14 cellular contexts compared by ENCODE assay signal in genomic region chr2:109135572-109136185, GRCh38. TPM values are rescaled to one million over a fixed set of nuclear protein-coding genes. Genes with fewer than 3 reads are reported as not detected.
DNase-seq lines count a peak whose midpoint lies in the region; ATAC-seq and TF ChIP-seq lines count a peak whose summit lies in the region.
"Had no signal": no experiment of that assay in that cellular context is flagged by ENCODE, and none has a peak within 500 bp of the region (broad histone marks: within the 10 kb centered on the region; RNA-seq: fewer than 3 reads in every experiment).

No MANE protein-coding gene starts in this region.

- no peaks in the 10 kb centered on the region for H3K36me3 Mint-ChIP-seq in brain
- no peaks in the 10 kb centered on the region for H3K36me3 Mint-ChIP-seq in nephron progenitor cell (ENCODE audit: low read depth)
- H3K36me3 Mint-ChIP-seq: immature natural killer cell had no signal

- H3K4me1 Mint-ChIP-seq in brain: peaks cover 96% of the 10 kb centered on the region
- peaks cover 68% of the 10 kb centered on the region for H3K4me1 Mint-ChIP-seq in nephron progenitor cell

- H3K27ac ChIP-seq in DOHH2 (ENCODE audit: low read depth, low read length): peak overlapping the region; percentile 79
- H3K27ac ChIP-seq: breast epithelium had no signal

- H3K4me1 ChIP-seq in DOHH2 (ENCODE audit: control insufficient read depth, low read length): peaks cover 53% of the 10 kb centered on the region
- H3K4me1 ChIP-seq: breast epithelium had no signal

- H3K9me3 Mint-ChIP-seq in brain (peaks cover 0 to 2% (median 0%) of the 10 kb centered on the region in 5 experiments), nephron progenitor cell (no peaks in the 10 kb centered on the region)
- H3K9me3 Mint-ChIP-seq: activated T-cell treated with anti-CD3 and anti-CD28 coated beads, Interleukin-2, amount 50 U/mL, for 72 hours; immature natural killer cell; neural crest cell had no signal

- ATAC-seq in stimulated activated naive CD8-positive, alpha-beta T cell treated with anti-CD3 and anti-CD28 coated beads, Interleukin-15, Interleukin-2, amounts not matched to agents 100 U/mL and 50 U/mL, for 24 hours: no peak
- ATAC-seq: esophagus mucosa had no signal

- H3K9me3 ChIP-seq in DOHH2 (ENCODE audit: control insufficient read depth, insufficient read depth, low read length): no peaks in the 10 kb centered on the region
- H3K9me3 ChIP-seq: breast epithelium had no signal

- no peaks in the 10 kb centered on the region for H4K20me1 ChIP-seq in DOHH2 (ENCODE audit: control insufficient read depth, insufficient read depth, low read depth, low read length)

- peaks cover 6% of the 10 kb centered on the region; the same call in 1 of the 2 replicates for H3F3A ChIP-seq in DOHH2 (ENCODE audit: control insufficient read depth, insufficient read depth)

- H3K9me2 ChIP-seq in DOHH2 (replicated peaks; ENCODE audit: control insufficient read depth, low read length): no peaks in the 10 kb centered on the region

- peak overlapping the region; percentile 74 for H3K4me2 ChIP-seq in DOHH2 (ENCODE audit: low read length)

- H3K36me3 ChIP-seq in DOHH2 (ENCODE audit: control insufficient read depth, low read length): no peaks in the 10 kb centered on the region
- H3K36me3 ChIP-seq: breast epithelium had no signal

- peak overlapping the region; percentile 51 for H3K4me3 ChIP-seq in DOHH2 (ENCODE audit: low read length)
- H3K4me3 ChIP-seq: breast epithelium had no signal

- H3K27ac Mint-ChIP-seq in brain: peak overlapping the region; percentile 72 to 96 (median 90)
- H3K27ac Mint-ChIP-seq in nephron progenitor cell: peak overlapping the region; percentile 18
- H3K27ac Mint-ChIP-seq: activated T-cell treated with anti-CD3 and anti-CD28 coated beads, Interleukin-2, amount 50 U/mL, for 72 hours; immature natural killer cell had no signal

- peak; percentile 80 for DNase-seq in NCI-H2029 (lab: John Stamatoyannopoulos, UW)
- DNase-seq in nephron progenitor cell: no peak
- DNase-seq in germinal center (ENCODE audit: low spot score): no peak
- DNase-seq in stimulated activated naive CD8-positive, alpha-beta T cell treated with anti-CD3 and anti-CD28 coated beads, Interleukin-15, Interleukin-2, amounts not matched to agents 100 U/mL and 50 U/mL, for 24 hours: no peak
- DNase-seq in stimulated activated CD8-positive, alpha-beta memory T cell treated with anti-CD3 and anti-CD28 coated beads, Interleukin-4, amount 100 ng/mL, for 48 hours: no peak
- no peak for DNase-seq in GDM1 (lab: John Stamatoyannopoulos, UW)
- DNase-seq: activated T-cell treated with anti-CD3 and anti-CD28 coated beads, Interleukin-2, amount 50 U/mL, for 72 hours; immature natural killer cell; NCI-H1048 had no signal

- H3K27me3 Mint-ChIP-seq in brain: peaks cover 9% of the 10 kb centered on the region
- H3K27me3 Mint-ChIP-seq in nephron progenitor cell (ENCODE audit: low read depth, poor library complexity): peaks cover 15% of the 10 kb centered on the region

- TF ChIP-seq CTCF in DOHH2 (IDR thresholded peaks at IDR 0.05; ENCODE audit: low read depth, low read length, poor library complexity, severe bottlenecking) (no peak), brain (conservative IDR thresholded peaks at IDR 0.05) (no peak), nephron progenitor cell (IDR thresholded peaks at IDR 0.05) (no peak)

- H3K4me3 Mint-ChIP-seq in brain: peak overlapping the region; percentile 36 to 99 (median 72)
- no peak overlapping the region for H3K4me3 Mint-ChIP-seq in nephron progenitor cell
- H3K4me3 Mint-ChIP-seq: activated T-cell treated with anti-CD3 and anti-CD28 coated beads, Interleukin-2, amount 50 U/mL, for 72 hours; immature natural killer cell; neural crest cell had no signal

- no peaks in the 10 kb centered on the region for H3K27me3 ChIP-seq in DOHH2 (ENCODE audit: control insufficient read depth, low read length)
- H3K27me3 ChIP-seq: breast epithelium had no signal

- H3K79me2 ChIP-seq in DOHH2 (ENCODE audit: control insufficient read depth, low read length): no peaks in the 10 kb centered on the region

RNA-seq across cellular contexts. Expression of gene SH3RF3, which starts 6.7 kb away (rescaled TPM):
- 2.3 TPM for polyA plus RNA-seq in brain (ENCODE audit: insufficient read depth, low read depth, low replicate concordance)
- polyA plus RNA-seq: immature natural killer cell had no signal
